In genomic region chr1:117671781-117672501, GRCh38 we compare ENCODE assay signal across 8 cellular contexts.
DNase-seq lines count a peak whose midpoint lies in the region; ATAC-seq, FAIRE-seq and TF ChIP-seq lines count a peak whose summit lies in the region.

No MANE protein-coding gene starts in this region.

- H3K9ac ChIP-seq in H1 (replicated peaks in 1 of 4; ENCODE audit: extremely low read depth in 1 of 4, low read depth in 3 of 4, low read length in 3 of 4) (no peak overlapping the region), mucosa of stomach (ENCODE audit: low read length) (no peak overlapping the region)

- peak; percentile 31 to 60; a peak in 3 of 4 replicates for TF ChIP-seq RAD21 in H1 (IDR thresholded peaks at IDR 0.05 in 1 of 2, conservative IDR thresholded peaks at IDR 0.05 in 1 of 2; ENCODE audit: low read depth in 2 of 2, low read length in 2 of 2)

- H4K91ac ChIP-seq in H1 (replicated peaks; ENCODE audit: insufficient read length, low read length), result no peak overlapping the region

- no peak overlapping the region for H3K4me3 ChIP-seq in H1 (ENCODE audit: extremely low read depth in 1 of 4, insufficient read depth in 2 of 4, low read depth in 3 of 4, low read length in 4 of 4)
- H3K4me3 ChIP-seq in mucosa of stomach (ENCODE audit: low read length), result peak overlapping the region; percentile 15

- H3K36me3 ChIP-seq in H1 (ENCODE audit: control insufficient read depth in 2 of 4, insufficient read depth in 4 of 4, low read length in 3 of 4), result no peaks in the 10 kb centered on the region; a peak in 1 of 8 replicates
- no peaks in the 10 kb centered on the region for H3K36me3 ChIP-seq in mucosa of stomach (ENCODE audit: control insufficient read depth, insufficient read depth, low read length)

- no peak for TF ChIP-seq EP300 in H1 (IDR thresholded peaks at IDR 0.05; ENCODE audit: borderline replicate concordance in 1 of 2, low read depth in 2 of 2, low read length in 2 of 2)

- no peak overlapping the region for H3K23ac ChIP-seq in H1 (ENCODE audit: insufficient read length)

- no peaks in the 10 kb centered on the region for H3K79me2 ChIP-seq in H1 (ENCODE audit: control insufficient read depth in 1 of 2, insufficient read depth in 2 of 2, low read length in 2 of 2)

- H3K4me1 ChIP-seq in H1 (replicated peaks in 1 of 4; ENCODE audit: control insufficient read depth in 3 of 4, insufficient read depth in 4 of 4, low read length in 3 of 4) (peaks cover 0 to 2% (median 0%) of the 10 kb centered on the region in 4 experiments; a peak in 3 of 7 replicates), mucosa of stomach (ENCODE audit: control insufficient read depth, insufficient read depth, low read length) (peaks cover 40% of the 10 kb centered on the region)

- ATAC-seq in GM19035 (IDR thresholded peaks at IDR 0.05; ENCODE audit: unreplicated experiment) (no peak), HG02981 (IDR thresholded peaks at IDR 0.05; ENCODE audit: unreplicated experiment) (no peak), HG03521 (IDR thresholded peaks at IDR 0.05; ENCODE audit: unreplicated experiment) (no peak)

- POLR2A ChIA-PET in H1 (lab: Charles Lee; ENCODE audit: partially characterized antibody), result interaction anchor here (1.2 kb wide), 1 partner anchor 66 kb away, joined by 4 read pairs; no protein-coding TSS in a partner anchor

- no peak for TF ChIP-seq POLR2A in H1 (IDR thresholded peaks at IDR 0.05; ENCODE audit: control extremely low read depth in 1 of 2, low read depth in 2 of 2, low read length in 2 of 2)

- H4K5ac ChIP-seq in H1 (ENCODE audit: insufficient read length, low read depth, low read length), result no peak overlapping the region

- H4K20me1 ChIP-seq in H1 (replicated peaks in 1 of 2; ENCODE audit: control insufficient read depth in 1 of 2, insufficient read depth in 2 of 2, low read length in 2 of 2), result no peaks in the 10 kb centered on the region

- H2AFZ ChIP-seq in H1 (ENCODE audit: low read length), result peak overlapping the region; percentile 35; the same call in 1 of the 2 replicates

- CTCF ChIA-PET in H1 (lab: Charles Lee; ENCODE audit: partially characterized antibody), result interaction anchor here (1.0 to 1.7 kb wide), 7 partner anchors 10 to 83 kb away, joined by 3 to 10 read pairs (median 6); no protein-coding TSS in a partner anchor

- H2BK12ac ChIP-seq in H1 (ENCODE audit: low read depth, low read length), result peak overlapping the region; percentile 76; the same call in 1 of the 2 replicates

- WGBS in H1 (ENCODE audit: extremely low coverage in 1 of 2, insufficient coverage in 1 of 2, insufficient read length in 1 of 2, insufficient replicate concordance in 2 of 2, low coverage in 1 of 2, low lambda C conversion rate in 2 of 2, missing lambda C conversion rate in 1 of 2), 2 experiments, result 64% methylated on average over 6 of the region's 6 CpGs; no CpG with 5 or more reads in 1 of the 2 experiments

- peak overlapping the region; percentile 90; the same call in 1 of the 2 replicates for H2BK20ac ChIP-seq in H1 (ENCODE audit: low read length)

- H3K23me2 ChIP-seq in H1 (ENCODE audit: low read depth, low read length), result no peaks in the 10 kb centered on the region

- no peaks in the 10 kb centered on the region for H3K9me3 ChIP-seq in H1 (ENCODE audit: insufficient read depth in 2 of 2, low read depth in 1 of 2, low read length in 1 of 2)
- H3K9me3 ChIP-seq in mucosa of stomach (ENCODE audit: control insufficient read depth, low read length), result no peaks in the 10 kb centered on the region

- H3K27me3 ChIP-seq in H1 (replicated peaks in 1 of 4; ENCODE audit: control insufficient read depth in 3 of 4, extremely low read depth in 1 of 4, insufficient read depth in 3 of 4, low read length in 3 of 4), result no peaks in the 10 kb centered on the region
- no peaks in the 10 kb centered on the region for H3K27me3 ChIP-seq in mucosa of stomach (ENCODE audit: control insufficient read depth, insufficient read depth, low read length)

- H3K18ac ChIP-seq in H1 (ENCODE audit: extremely low read depth, low read length), result peak overlapping the region; percentile 48; the same call in 1 of the 2 replicates

- H2BK120ac ChIP-seq in H1 (replicated peaks; ENCODE audit: low read depth, low read length), result no peak overlapping the region

- peak; percentile 34 to 52 (median 39) for TF ChIP-seq CTCF in H1 (IDR thresholded peaks at IDR 0.05; ENCODE audit: control extremely low read depth in 1 of 3, insufficient read depth in 1 of 3, low read depth in 1 of 3, low read length in 3 of 3)

- DNase-seq in C1 segment of cervical spinal cord (lab: John Stamatoyannopoulos, UW) (peak in 11 of 14 donors; percentile 11 to 80 (median 32)), MV-4-11 (lab: John Stamatoyannopoulos, UW) (peak; percentile 75), H1 (ENCODE audit: low read depth in 1 of 2, low spot score in 2 of 2) (no peak)
- no peak for DNase-seq in activated CD8-positive, alpha-beta memory T cell treated with anti-CD3 and anti-CD28 coated beads, Interleukin-2, amount 50 U/mL, for 48 hours

- no peak for FAIRE-seq in H1 (lab: Jason Lieb, UNC)

- H2BK5ac ChIP-seq in H1 (ENCODE audit: low read depth, low read length), result peak overlapping the region; percentile 37; the same call in 1 of the 2 replicates

- no peak overlapping the region for H4K8ac ChIP-seq in H1 (ENCODE audit: extremely low read depth, insufficient read depth, low read length)

- no peak overlapping the region for H3K27ac ChIP-seq in H1 (ENCODE audit: low read depth, low read length)

- no peak overlapping the region; a peak in 1 of 4 replicates for H3K4me2 ChIP-seq in H1 (ENCODE audit: insufficient read depth in 1 of 2, low read depth in 2 of 2, low read length in 2 of 2)

- H3K4ac ChIP-seq in H1 (replicated peaks; ENCODE audit: insufficient read length, low read depth, low read length), result peak overlapping the region; percentile 73

- H3K56ac ChIP-seq in H1 (replicated peaks; ENCODE audit: insufficient read length, low read depth, low read length), result no peak overlapping the region

- H3K14ac ChIP-seq in H1 (ENCODE audit: insufficient read length), result no peak overlapping the region

- peak overlapping the region; percentile 88; the same call in 1 of the 2 replicates for H2BK15ac ChIP-seq in H1 (ENCODE audit: low read length)

- no peak overlapping the region for H2AK5ac ChIP-seq in H1 (ENCODE audit: low read depth, low read length)

- H3K79me1 ChIP-seq in H1 (ENCODE audit: low read depth, low read length), result no peaks in the 10 kb centered on the region

TF ChIP-seq in H1, 55 proteins besides CTCF, POLR2A, EP300 and RAD21:
- no peak for TF ChIP-seq BCL11A (IDR thresholded peaks at IDR 0.05; ENCODE audit: low read depth in 2 of 2, low read length in 2 of 2)
- peak; percentile 67 for TF ChIP-seq CTBP2 (IDR thresholded peaks at IDR 0.05; ENCODE audit: borderline replicate concordance, insufficient read depth, insufficient read length, low read length)
TF ChIP-seq in H1: peak in this region for 1.

Comparison
In these comparisons a context has a peak if more than half of its experiments do, and no peak if none do; other contexts are left out.
1. DNase-seq: peak in C1 segment of cervical spinal cord (11 of 14) and MV-4-11 (single experiment); none in H1 (0 of 2) and activated CD8-positive, alpha-beta memory T cell treated with anti-CD3 and anti-CD28 coated beads, Interleukin-2, amount 50 U/mL, for 48 hours (single experiment).